ENCODE assay signal across 12 cellular contexts in the genomic region with DNA sequence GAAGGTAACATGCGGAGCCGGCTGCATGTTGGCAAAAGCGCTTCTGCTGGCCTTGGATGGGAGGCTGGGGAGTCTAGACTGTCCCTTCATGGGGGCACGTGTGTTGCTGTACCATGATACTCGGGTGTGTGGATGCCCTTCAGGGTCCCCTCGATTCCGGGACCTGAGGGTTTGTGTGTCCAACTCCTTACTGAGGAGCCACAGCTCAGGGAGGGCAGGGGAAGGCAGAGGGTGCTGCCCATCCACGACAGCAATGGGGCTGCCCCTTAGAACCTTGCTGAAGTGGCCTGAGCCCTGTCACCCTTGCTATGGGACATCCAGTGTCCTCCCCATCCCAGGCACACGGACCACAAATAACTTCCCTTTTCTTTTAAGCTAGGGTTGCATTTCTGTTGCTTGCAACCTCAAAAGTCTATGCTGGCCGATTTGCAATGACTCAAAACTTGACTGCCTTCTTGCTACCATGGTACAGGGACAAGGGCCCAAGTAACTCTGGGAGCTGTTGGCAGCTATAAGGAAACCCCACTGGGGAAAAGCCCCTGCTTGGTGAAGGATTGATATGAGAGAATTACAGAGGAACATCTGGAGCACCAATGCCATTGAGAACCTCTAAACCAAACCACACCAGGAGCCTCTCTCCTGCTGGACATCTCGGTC. TPM values are rescaled to one million over a fixed set of nuclear protein-coding genes. Genes with fewer than 3 reads are reported as not detected.
A peak's percentile ranks its signal among the peaks of the same experiment; 100 is the strongest.
DNase-seq lines count a peak whose midpoint lies in the region; ATAC-seq and TF ChIP-seq lines count a peak whose summit lies in the region.
"Had no signal": no experiment of that assay in that cellular context is flagged by ENCODE, and none has a peak within 500 bp of the region (broad histone marks: within the 10 kb centered on the region; RNA-seq: fewer than 3 reads in every experiment).

No MANE protein-coding gene starts in this region.

- no peaks in the 10 kb centered on the region for H3K9me3 ChIP-seq in colonic mucosa
- H3K9me3 ChIP-seq in stomach, result no peaks in the 10 kb centered on the region

- H3K4me3 Mint-ChIP-seq in activated naive CD4-positive, alpha-beta T cell treated with anti-CD3 and anti-CD28 coated beads, Interleukin-2, amount 50 U/mL, for 24 hours, result no peak overlapping the region
- peak overlapping the region in 2 of 3 donors; percentile 14 to 52 for H3K4me3 Mint-ChIP-seq in T-cell
- H3K4me3 Mint-ChIP-seq: naive B cell had no signal

- peaks cover 24% of the 10 kb centered on the region for H3K4me1 Mint-ChIP-seq in activated naive CD4-positive, alpha-beta T cell treated with anti-CD3 and anti-CD28 coated beads, Interleukin-2, amount 50 U/mL, for 24 hours
- peaks cover 19 to 56% (median 46%) of the 10 kb centered on the region in 3 donors for H3K4me1 Mint-ChIP-seq in T-cell

- peak overlapping the region; percentile 89 for H3K27ac Mint-ChIP-seq in activated naive CD4-positive, alpha-beta T cell treated with anti-CD3 and anti-CD28 coated beads, Interleukin-2, amount 50 U/mL, for 24 hours
- H3K27ac Mint-ChIP-seq in T-cell, result peak overlapping the region; percentile 97 to 99

- TF ChIP-seq CTCF in colonic mucosa (IDR thresholded peaks at IDR 0.05) (no peak), stomach (IDR thresholded peaks at IDR 0.05) (no peak), GM13976 (IDR thresholded peaks at IDR 0.05; ENCODE audit: borderline replicate concordance, control extremely low read depth, extremely low read depth, insufficient read depth, missing control alignments) (no peak)

- no peak overlapping the region for H3K4me3 ChIP-seq in colonic mucosa
- no peak overlapping the region for H3K4me3 ChIP-seq in stomach

- H3K4me1 ChIP-seq in colonic mucosa (no peaks in the 10 kb centered on the region), stomach (peaks cover 0 to under 1% (median 0%) of the 10 kb centered on the region in 4 donors)

- no peak overlapping the region for H3K9ac ChIP-seq in colonic mucosa (ENCODE audit: low read depth in 2 of 2, low read length in 2 of 2)

- no peaks in the 10 kb centered on the region for H3K36me3 ChIP-seq in colonic mucosa
- no peaks in the 10 kb centered on the region for H3K36me3 ChIP-seq in stomach

- TF ChIP-seq EP300 in stomach (IDR thresholded peaks at IDR 0.05), result no peak

- DNase-seq in activated naive CD4-positive, alpha-beta T cell treated with Interleukin-2 at 50 U/mL for 16 hours, result no peak
- peak in 1 of 34 experiments; percentile 9 for DNase-seq in T-cell
- DNase-seq in colonic mucosa, result peak; percentile 6
- DNase-seq in stomach, result peak; percentile 7
- no peak for DNase-seq in dermis blood vessel endothelial cell
- no peak for DNase-seq in GM13976 (ENCODE audit: low spot score)
- DNase-seq: aorta, naive B cell, NCI-H1105, RPMI8226 had no signal

- POLR2A ChIA-PET in T-cell (lab: Charles Lee), result no interaction called here

- intact Hi-C loops in colonic mucosa (cut with DNase I), result no loop called here
- intact Hi-C loops in stomach (cut with DNase I; ENCODE audit: low total_unique reads), result no loop called here

- no peaks in the 10 kb centered on the region for H3K27me3 Mint-ChIP-seq in activated naive CD4-positive, alpha-beta T cell treated with anti-CD3 and anti-CD28 coated beads, Interleukin-2, amount 50 U/mL, for 24 hours
- no peaks in the 10 kb centered on the region for H3K27me3 Mint-ChIP-seq in T-cell

- 77 to 91% (median 88%) methylated on average over 5 to 11 of the region's 11 CpGs for WGBS in stomach, 5 donors

- no peak for ATAC-seq in T-cell (replicated peaks in 1 of 4)
- ATAC-seq in GM18867 (IDR thresholded peaks at IDR 0.05; ENCODE audit: unreplicated experiment), result no peak

- H3K36me3 Mint-ChIP-seq in activated naive CD4-positive, alpha-beta T cell treated with anti-CD3 and anti-CD28 coated beads, Interleukin-2, amount 50 U/mL, for 24 hours, result peaks cover 1% of the 10 kb centered on the region
- H3K36me3 Mint-ChIP-seq in T-cell, result no peaks in the 10 kb centered on the region

- no peaks in the 10 kb centered on the region for H3K27me3 ChIP-seq in colonic mucosa
- H3K27me3 ChIP-seq in stomach, result no peaks in the 10 kb centered on the region

- in situ Hi-C loops in GM13976 (cut with MboI; ENCODE audit: low sequenced_read_pairs, unreplicated experiment), result no loop called here

- H3K9me3 Mint-ChIP-seq in activated naive CD4-positive, alpha-beta T cell treated with anti-CD3 and anti-CD28 coated beads, Interleukin-2, amount 50 U/mL, for 24 hours, result no peaks in the 10 kb centered on the region
- peaks cover 0 to under 1% (median under 1%) of the 10 kb centered on the region in 3 donors for H3K9me3 Mint-ChIP-seq in T-cell

- CTCF ChIA-PET in T-cell (lab: Charles Lee), result interaction anchor here in 1 of 2 donors (0.8 kb wide), 1 partner anchor 22 kb away, joined by 3 read pairs; no protein-coding TSS in a partner anchor

- H3K27ac ChIP-seq in colonic mucosa (no peak overlapping the region), stomach (no peak overlapping the region)

- no peak for TF ChIP-seq POLR2A in stomach (IDR thresholded peaks at IDR 0.05)

RNA-seq across cellular contexts. Expression of gene RTL6, which starts 43.8 kb away (rescaled TPM):
- total RNA-seq in T-cell (10 to 100 TPM in 4 of 5 donors, 1 to 10 TPM in 1; 8.9 to 27.9 (median 23.8) TPM), colonic mucosa (10 to 100 TPM; 20.2 to 23.8 TPM), stomach (10 to 100 TPM in 4 of 5 donors, 1 to 10 TPM in 1; 5.8 to 25.4 (median 16.9) TPM), dermis blood vessel endothelial cell (17.2 and 23.1 TPM in 2 replicates)
- polyA plus RNA-seq in stomach, result 1 to 10 TPM; 4.0 to 9.2 (median 8.4) TPM

Comparison
In these comparisons a context has a peak if more than half of its experiments do, and no peak if none do; other contexts are left out.
1. DNase-seq: peak in colonic mucosa (single experiment) and stomach (single experiment); none in activated naive CD4-positive, alpha-beta T cell treated with Interleukin-2 at 50 U/mL for 16 hours (single experiment), dermis blood vessel endothelial cell (single experiment) and GM13976 (single experiment).